13 cellular contexts compared by ENCODE assay signal in genomic region chr5:132090107-132090506, GRCh38. TPM values are rescaled to one million over a fixed set of nuclear protein-coding genes. Genes with fewer than 3 reads are reported as not detected.
A peak's percentile ranks its signal among the peaks of the same experiment; 100 is the strongest.
DNase-seq lines count a peak whose midpoint lies in the region; ATAC-seq and TF ChIP-seq lines count a peak whose summit lies in the region.
"Had no signal": no experiment of that assay in that cellular context is flagged by ENCODE, and none has a peak within 500 bp of the region (broad histone marks: within the 10 kb centered on the region; RNA-seq: fewer than 3 reads in every experiment).

No MANE protein-coding gene starts in this region.

- no peak for DNase-seq in activated T-cell treated with anti-CD3 and anti-CD28 coated beads, Interleukin-2, amount 50 U/mL, for 4 hours
- DNase-seq in activated T-cell treated with anti-CD3 and anti-CD28 coated beads, Interleukin-2, amount 50 U/mL, for 1 hour = no peak
- DNase-seq in PC-3 (peak; percentile 89), choroid plexus epithelial cell (ENCODE audit: low read depth) (peak; percentile 82), DMS153 treated with DMSO at 0.1 percent for 48 hours (lab: John Stamatoyannopoulos, UW; ENCODE audit: unreplicated experiment) (no peak)
- DNase-seq in stimulated activated naive CD8-positive, alpha-beta T cell treated with anti-CD3 and anti-CD28 coated beads, Interleukin-15, Interleukin-2, amounts not matched to agents 100 U/mL and 50 U/mL, for 24 hours = no peak
- DNase-seq in CD8-positive, alpha-beta T cell = no peak
- DNase-seq: dorsolateral prefrontal cortex, left cardiac atrium, small intestine had no signal

- no peak overlapping the region for H3K27ac Mint-ChIP-seq in CD8-positive, alpha-beta T cell
- H3K27ac Mint-ChIP-seq: CD4-positive, alpha-beta T cell had no signal

- no peak overlapping the region for H3K4me3 Mint-ChIP-seq in activated T-cell treated with anti-CD3 and anti-CD28 coated beads, Interleukin-2, amount 50 U/mL, for 4 hours
- no peak overlapping the region for H3K4me3 Mint-ChIP-seq in CD8-positive, alpha-beta T cell
- H3K4me3 Mint-ChIP-seq: CD4-positive, alpha-beta T cell had no signal

- no peak for TF ChIP-seq CTCF in PC-3 (conservative IDR thresholded peaks at IDR 0.05; ENCODE audit: low read depth, low read length)
- no peak for TF ChIP-seq CTCF in choroid plexus epithelial cell (conservative IDR thresholded peaks at IDR 0.05; ENCODE audit: low read depth, low read length)
- no peak for TF ChIP-seq CTCF in CD8-positive, alpha-beta T cell (IDR thresholded peaks at IDR 0.05)

- no peak overlapping the region for H3K4me3 ChIP-seq in PC-3 (ENCODE audit: low read length)
- H3K4me3 ChIP-seq in choroid plexus epithelial cell (ENCODE audit: low read depth, low read length) = no peak overlapping the region
- H3K4me3 ChIP-seq in CD8-positive, alpha-beta T cell (ENCODE audit: low read depth, low read length) = no peak overlapping the region
- H3K4me3 ChIP-seq: dorsolateral prefrontal cortex, thoracic aorta had no signal

- no peaks in the 10 kb centered on the region for H3K36me3 Mint-ChIP-seq in activated T-cell treated with anti-CD3 and anti-CD28 coated beads, Interleukin-2, amount 50 U/mL, for 4 hours (ENCODE audit: insufficient read depth)
- no peaks in the 10 kb centered on the region for H3K36me3 Mint-ChIP-seq in CD8-positive, alpha-beta T cell

- no peaks in the 10 kb centered on the region for H3K27me3 ChIP-seq in PC-3 (ENCODE audit: low read length)
- no peaks in the 10 kb centered on the region for H3K27me3 ChIP-seq in CD8-positive, alpha-beta T cell (ENCODE audit: insufficient read depth, low read length)
- H3K27me3 ChIP-seq: dorsolateral prefrontal cortex had no signal

- intact Hi-C loops in PC-3 (cut with micrococcal nuclease) = no loop called here
- intact Hi-C loops in CD8-positive, alpha-beta T cell (cut with DNase I, micrococcal nuclease) = no loop called here

- peaks cover 23% of the 10 kb centered on the region for H3K4me1 Mint-ChIP-seq in activated T-cell treated with anti-CD3 and anti-CD28 coated beads, Interleukin-2, amount 50 U/mL, for 4 hours (ENCODE audit: low read depth)
- peaks cover 10% of the 10 kb centered on the region for H3K4me1 Mint-ChIP-seq in CD8-positive, alpha-beta T cell (ENCODE audit: low read depth)

- no TSS peak for BruUV-seq in PC-3 (replicated peaks; lab: Mats Ljungman, UMichigan)

- no peaks in the 10 kb centered on the region for H3F3A ChIP-seq in PC-3 (ENCODE audit: low read length, unreplicated experiment)

- H3K4me2 ChIP-seq in PC-3 (ENCODE audit: low read length) = 0 out of 2 replicates have a peak overlapping the region, but pooled peaks have one; percentile 20

- no peaks in the 10 kb centered on the region for H3K79me2 ChIP-seq in PC-3 (ENCODE audit: low read length)

- no peaks in the 10 kb centered on the region for H4K20me1 ChIP-seq in PC-3 (ENCODE audit: low read length)

- peak overlapping the region; percentile 23; the same call in 1 of the 2 replicates for H3K9ac ChIP-seq in PC-3 (ENCODE audit: low read length)

- no peaks in the 10 kb centered on the region for H3K27me3 Mint-ChIP-seq in activated T-cell treated with anti-CD3 and anti-CD28 coated beads, Interleukin-2, amount 50 U/mL, for 4 hours (ENCODE audit: low read depth)
- H3K27me3 Mint-ChIP-seq in CD8-positive, alpha-beta T cell (ENCODE audit: low read depth) = no peaks in the 10 kb centered on the region
- H3K27me3 Mint-ChIP-seq: CD4-positive, alpha-beta T cell had no signal

- peaks cover 54% of the 10 kb centered on the region for H3K4me1 ChIP-seq in PC-3 (ENCODE audit: insufficient read depth, low read length)
- H3K4me1 ChIP-seq in CD8-positive, alpha-beta T cell (ENCODE audit: insufficient read depth, low read length) = peaks cover under 1% of the 10 kb centered on the region

- H3K36me3 ChIP-seq in PC-3 (ENCODE audit: low read depth, low read length) = no peaks in the 10 kb centered on the region
- H3K36me3 ChIP-seq in CD8-positive, alpha-beta T cell (ENCODE audit: insufficient read depth, low read length) = no peaks in the 10 kb centered on the region
- H3K36me3 ChIP-seq: thoracic aorta had no signal

- no peaks in the 10 kb centered on the region for H3K9me3 Mint-ChIP-seq in activated T-cell treated with anti-CD3 and anti-CD28 coated beads, Interleukin-2, amount 50 U/mL, for 4 hours
- no peaks in the 10 kb centered on the region for H3K9me3 Mint-ChIP-seq in CD8-positive, alpha-beta T cell

- no peaks in the 10 kb centered on the region for H3K9me3 ChIP-seq in PC-3 (ENCODE audit: low read length)
- H3K9me3 ChIP-seq in CD8-positive, alpha-beta T cell (ENCODE audit: low read length) = no peaks in the 10 kb centered on the region
- H3K9me3 ChIP-seq: thoracic aorta had no signal

- H3K27ac ChIP-seq in PC-3 (ENCODE audit: low read length) = peak overlapping the region; percentile 79
- no peak overlapping the region for H3K27ac ChIP-seq in CD8-positive, alpha-beta T cell (ENCODE audit: low read depth, low read length)
- H3K27ac ChIP-seq: dorsolateral prefrontal cortex, thoracic aorta had no signal

- no peak overlapping the region for H2AFZ ChIP-seq in PC-3 (ENCODE audit: low read length)

- CTCF ChIA-PET in PC-3 (lab: Charles Lee) = no interaction called here
- CTCF ChIA-PET in CD8-positive, alpha-beta T cell (lab: Charles Lee) = no interaction called here

- peak; percentile 31 to 46 for ATAC-seq in activated T-cell treated with anti-CD3 and anti-CD28 coated beads, Interleukin-2, amount 50 U/mL, for 4 hours
- ATAC-seq in PC-3 (peak; percentile 17; the same call in 1 of the 2 replicates), HG03175 (IDR thresholded peaks at IDR 0.05; ENCODE audit: unreplicated experiment) (no peak)
- ATAC-seq in stimulated activated naive CD8-positive, alpha-beta T cell treated with anti-CD3 and anti-CD28 coated beads, Interleukin-15, Interleukin-2, amounts not matched to agents 100 U/mL and 50 U/mL, for 24 hours = peak; percentile 73
- no peak for ATAC-seq in CD8-positive, alpha-beta T cell
- ATAC-seq: left cardiac atrium had no signal

- H3K9me2 ChIP-seq in PC-3 (replicated peaks; ENCODE audit: low read length) = no peaks in the 10 kb centered on the region

- POLR2A ChIA-PET in PC-3 (lab: Charles Lee; ENCODE audit: unreplicated experiment) = no interaction called here
- POLR2A ChIA-PET in CD8-positive, alpha-beta T cell (lab: Charles Lee) = no interaction called here

RNA-seq across cellular contexts. Expression of gene CSF2, which starts 16.5 kb away (rescaled TPM):
- total RNA-seq in activated T-cell treated with anti-CD3 and anti-CD28 coated beads, Interleukin-2, amount 50 U/mL, for 4 hours = 100 to 1,000 TPM; 130 to 283 (median 277) TPM
- total RNA-seq in PC-3 (2014; rRNA removed) = 69.9 and 93.6 TPM in 2 replicates
- total RNA-seq in CD8-positive, alpha-beta T cell = under 1 TPM in 1 of 2 experiments, not detected in 1; 0.41 TPM
- total RNA-seq: CD4-positive, alpha-beta T cell; dorsolateral prefrontal cortex; left cardiac atrium; thoracic aorta had no signal

RNA-seq across cellular contexts. Expression of gene IL3, which starts 29.7 kb away (rescaled TPM):
- 100 to 1,000 TPM in 2 of 3 donors, 10 to 100 TPM in 1; 94.6 to 152 (median 138) TPM for total RNA-seq in activated T-cell treated with anti-CD3 and anti-CD28 coated beads, Interleukin-2, amount 50 U/mL, for 4 hours
- total RNA-seq in PC-3 (2014; rRNA removed) = not detected in 2 replicates
- total RNA-seq in CD8-positive, alpha-beta T cell = not detected
- total RNA-seq: CD4-positive, alpha-beta T cell; dorsolateral prefrontal cortex; left cardiac atrium; thoracic aorta had no signal

Comparison
In these comparisons a context has a peak if more than half of its experiments do, and no peak if none do; other contexts are left out.
1. ATAC-seq: peak in activated T-cell treated with anti-CD3 and anti-CD28 coated beads, Interleukin-2, amount 50 U/mL, for 4 hours (2 of 2), PC-3 (single experiment) and stimulated activated naive CD8-positive, alpha-beta T cell treated with anti-CD3 and anti-CD28 coated beads, Interleukin-15, Interleukin-2, amounts not matched to agents 100 U/mL and 50 U/mL, for 24 hours (single experiment); none in HG03175 (single experiment) and CD8-positive, alpha-beta T cell (single experiment).
2. DNase-seq: peak in PC-3 (single experiment) and choroid plexus epithelial cell (single experiment); none in activated T-cell treated with anti-CD3 and anti-CD28 coated beads, Interleukin-2, amount 50 U/mL, for 4 hours (single experiment), activated T-cell treated with anti-CD3 and anti-CD28 coated beads, Interleukin-2, amount 50 U/mL, for 1 hour (single experiment), stimulated activated naive CD8-positive, alpha-beta T cell treated with anti-CD3 and anti-CD28 coated beads, Interleukin-15, Interleukin-2, amounts not matched to agents 100 U/mL and 50 U/mL, for 24 hours (single experiment), DMS153 treated with DMSO at 0.1 percent for 48 hours (single experiment) and CD8-positive, alpha-beta T cell (0 of 7).
3. RNA of gene CSF2, which starts 16.5 kb away (total RNA-seq): 130 to 283 TPM in activated T-cell treated with anti-CD3 and anti-CD28 coated beads, Interleukin-2, amount 50 U/mL, for 4 hours and 69.9 to 93.6 TPM in PC-3; 0.41 TPM in CD8-positive, alpha-beta T cell; every median in the first group is over 10 times any median in the second.
4. RNA of gene IL3, which starts 29.7 kb away (total RNA-seq): 94.6 to 152 TPM in activated T-cell treated with anti-CD3 and anti-CD28 coated beads, Interleukin-2, amount 50 U/mL, for 4 hours; not detected in CD8-positive, alpha-beta T cell and not detected in PC-3; every median in the first group is over 10 times any median in the second.